22 cellular contexts compared by ENCODE assay signal in genomic region chrX:26286836-26287235, GRCh38.
"Had no signal": no experiment of that assay in that cellular context is flagged by ENCODE, and none has a peak within 500 bp of the region (broad histone marks: within the 10 kb centered on the region; RNA-seq: fewer than 3 reads in every experiment).

No MANE protein-coding gene starts in this region.

- ATAC-seq: K562 had no signal

- H3K36me3 ChIP-seq: SJSA1 had no signal

- H3K4me2 ChIP-seq: KMS-11 had no signal

- FAIRE-seq: K562, RCC 7860 had no signal

- H3K27me3 ChIP-seq: SJSA1 had no signal

- H3K4me1 ChIP-seq: SJSA1 had no signal

- H3K4me3 ChIP-seq: K562, SJSA1, SK-N-MC had no signal

- H3K9me3 ChIP-seq: SJSA1 had no signal

- DNase-seq: Kasumi-1, MV-4-11, NCI-H1048, NCI-H1105, NCI-H1417, NCI-H1436 treated with DMSO at 0.1 percent for 48 hours, NCI-H1694, NCI-H187 treated with DMSO at 0.1 percent for 48 hours, NCI-H2029 treated with DMSO at 0.1 percent for 48 hours, NCI-H2107, NCI-H2227 treated with DMSO at 0.1 percent for 48 hours, NCI-H524, NCI-H774, Right ventricle myocardium superior, RPMI8226, SIG-M5 had no signal

- H3K9ac ChIP-seq: KMS-11 had no signal

- H3K27ac ChIP-seq: HL-60, KMS-11, SJSA1, SK-N-MC had no signal
